ENCODE assay signal across 11 cellular contexts in the genomic region with DNA sequence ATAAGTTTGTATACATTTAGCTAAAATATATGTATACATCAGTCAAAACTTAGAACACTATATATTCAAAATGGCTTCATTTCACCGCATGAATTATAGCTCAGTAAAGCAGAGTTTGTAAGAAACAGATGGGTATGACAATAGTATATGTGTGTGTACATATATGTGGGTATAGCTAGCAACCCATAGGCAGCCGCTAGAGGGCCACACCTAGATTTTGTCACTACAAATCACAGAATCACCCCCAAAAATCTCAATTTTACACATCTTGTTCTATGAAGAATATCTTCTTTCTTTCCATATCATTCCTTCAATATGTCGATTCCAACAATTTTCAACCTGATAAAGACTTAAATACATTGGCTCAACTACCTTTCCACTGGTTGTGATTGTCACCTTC.
A peak's percentile ranks its signal among the peaks of the same experiment; 100 is the strongest.
DNase-seq lines count a peak whose midpoint lies in the region; ATAC-seq, FAIRE-seq and TF ChIP-seq lines count a peak whose summit lies in the region.
"Had no signal": no experiment of that assay in that cellular context is flagged by ENCODE, and none has a peak within 500 bp of the region (broad histone marks: within the 10 kb centered on the region; RNA-seq: fewer than 3 reads in every experiment).

No MANE protein-coding gene starts in this region.

- 81 to 100% methylated on average over 1 to 3 of the region's 3 CpGs for WGBS in endodermal cell (ENCODE audit: insufficient coverage in 1 of 2, insufficient read length in 1 of 2), 2 experiments

- TF ChIP-seq CTCF in LNCaP clone FGC (IDR thresholded peaks at IDR 0.05; ENCODE audit: control insufficient read depth, extremely low read depth, insufficient read depth), result peak; percentile 47
- TF ChIP-seq CTCF in endodermal cell (conservative IDR thresholded peaks at IDR 0.05), result peak; percentile 79

- intact Hi-C loops in left colon (cut with DNase I, micrococcal nuclease), result no loop called here

- no peak overlapping the region for H3K4me3 ChIP-seq in LNCaP clone FGC (ENCODE audit: low read depth, low read length)
- no peak overlapping the region for H3K4me3 ChIP-seq in endodermal cell (ENCODE audit: low read length)

- H3K9me3 Mint-ChIP-seq in endodermal cell, result peaks cover 30% of the 10 kb centered on the region

- H3K36me3 ChIP-seq in endodermal cell (ENCODE audit: control insufficient read depth, insufficient read depth, low read length), result no peaks in the 10 kb centered on the region

- no peak overlapping the region for H3K4me3 Mint-ChIP-seq in endodermal cell
- H3K4me3 Mint-ChIP-seq: natural killer cell had no signal

- no peak for DNase-seq in H54 (ENCODE audit: insufficient read length, low spot score)
- DNase-seq in LNCaP clone FGC (ENCODE audit: low read depth), result no peak
- peak; percentile 54 for DNase-seq in endodermal cell
- DNase-seq in left colon, result no peak
- DNase-seq in COR-L47 (lab: John Stamatoyannopoulos, UW), result no peak
- no peak for DNase-seq in cerebellum (ENCODE audit: low spot score)
- DNase-seq: DND-41, natural killer cell had no signal

- no peak for TF ChIP-seq POLR2A in H54 (IDR thresholded peaks at IDR 0.05; ENCODE audit: low read depth, low read length)

- H3K27ac Mint-ChIP-seq in endodermal cell, result no peak overlapping the region
- H3K27ac Mint-ChIP-seq: natural killer cell had no signal

- H3K27ac ChIP-seq in endodermal cell (ENCODE audit: low read depth, low read length), result no peak overlapping the region

- no peaks in the 10 kb centered on the region for H3K36me3 Mint-ChIP-seq in endodermal cell (ENCODE audit: low read depth)

- peak; percentile 65 for ATAC-seq in GM18499 (IDR thresholded peaks at IDR 0.05; ENCODE audit: insufficient read depth, unreplicated experiment)
- no peak for ATAC-seq in HG03025 (IDR thresholded peaks at IDR 0.05; ENCODE audit: low FRiP score, unreplicated experiment)
- ATAC-seq in left colon, result no peak
- ATAC-seq: natural killer cell, Right ventricle myocardium inferior had no signal

- no peaks in the 10 kb centered on the region for H3K27me3 Mint-ChIP-seq in endodermal cell (ENCODE audit: insufficient read depth)

- peaks cover 6% of the 10 kb centered on the region for H3K9me3 ChIP-seq in endodermal cell (ENCODE audit: control insufficient read depth, low read length)

- no peaks in the 10 kb centered on the region for H3K27me3 ChIP-seq in endodermal cell (ENCODE audit: control insufficient read depth, insufficient read depth, low read length, poor library complexity, severe bottlenecking)

- no peaks in the 10 kb centered on the region for H3K4me1 Mint-ChIP-seq in endodermal cell
- H3K4me1 Mint-ChIP-seq: natural killer cell had no signal

- FAIRE-seq in H54 (lab: Jason Lieb, UNC), result peak; percentile 23

- no peaks in the 10 kb centered on the region for H3K4me1 ChIP-seq in endodermal cell (ENCODE audit: control insufficient read depth, insufficient read depth, low read length)

- H3K9ac ChIP-seq in endodermal cell (ENCODE audit: extremely low read depth, low read length, poor library complexity, severe bottlenecking), result no peak overlapping the region
